Comparison of ENCODE assay signal across 14 cellular contexts in the genomic region with DNA sequence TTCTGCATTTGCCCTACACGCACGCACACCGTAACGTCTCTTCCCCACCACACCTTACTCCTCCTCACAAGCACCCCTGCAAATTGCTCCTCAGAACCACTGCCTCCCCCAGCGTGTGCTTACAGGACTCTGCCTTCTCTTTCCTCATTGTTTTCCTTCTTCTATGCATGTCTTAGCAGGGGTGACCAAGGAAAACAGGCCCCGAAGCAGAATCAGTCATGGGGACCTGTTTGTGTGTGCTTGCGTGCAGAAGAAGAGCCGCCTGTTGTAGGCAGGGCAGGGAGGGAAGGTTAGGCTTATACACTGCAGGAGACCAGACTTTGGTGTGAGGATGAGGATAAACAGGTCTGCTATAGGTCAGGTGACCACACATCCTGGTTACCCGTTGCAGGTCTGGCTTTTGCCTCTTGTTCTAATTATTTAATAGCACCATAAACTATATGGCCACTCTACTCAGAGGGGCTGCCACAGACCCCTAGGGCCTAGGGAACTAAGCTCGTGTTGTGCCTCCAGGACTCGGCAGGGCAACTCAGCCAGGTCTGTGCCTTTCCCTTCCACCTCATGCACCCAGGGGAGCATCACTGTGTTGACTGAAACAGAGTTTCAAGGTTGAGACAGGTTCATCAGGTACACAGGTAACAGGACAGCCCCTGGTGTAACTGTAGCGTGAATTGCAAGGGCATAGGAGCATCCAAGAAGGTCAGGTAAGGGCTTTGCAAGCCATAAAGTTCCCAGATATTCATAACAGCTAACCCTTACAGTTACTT.
DNase-seq lines count a peak whose midpoint lies in the region; ATAC-seq and TF ChIP-seq lines count a peak whose summit lies in the region.
"Had no signal": no experiment of that assay in that cellular context is flagged by ENCODE, and none has a peak within 500 bp of the region (broad histone marks: within the 10 kb centered on the region; RNA-seq: fewer than 3 reads in every experiment).

No MANE protein-coding gene starts in this region.

- no peaks in the 10 kb centered on the region for H3K27me3 Mint-ChIP-seq in CD4-positive, CD25-positive, alpha-beta regulatory T cell
- H3K27me3 Mint-ChIP-seq: CD4-positive, alpha-beta T cell had no signal

- H3K36me3 ChIP-seq in CD4-positive, CD25-positive, alpha-beta regulatory T cell (ENCODE audit: control insufficient read depth, insufficient read depth, low read length): no peaks in the 10 kb centered on the region
- no peaks in the 10 kb centered on the region for H3K36me3 ChIP-seq in NT2/D1 (ENCODE audit: insufficient read depth, insufficient read length, low read length)
- H3K36me3 ChIP-seq in skeletal muscle satellite cell (ENCODE audit: insufficient read depth, low read length): no peaks in the 10 kb centered on the region
- no peaks in the 10 kb centered on the region for H3K36me3 ChIP-seq in BE2C

- H3K4me1 ChIP-seq in CD4-positive, CD25-positive, alpha-beta regulatory T cell (ENCODE audit: control insufficient read depth, insufficient read depth, low read length, poor library complexity, severe bottlenecking): peaks cover 3% of the 10 kb centered on the region
- H3K4me1 ChIP-seq in NT2/D1 (ENCODE audit: insufficient read depth, insufficient read length) (peaks cover 13% of the 10 kb centered on the region), skeletal muscle satellite cell (ENCODE audit: control insufficient read depth, insufficient read depth, low read length) (peaks cover 81% of the 10 kb centered on the region), BE2C (no peaks in the 10 kb centered on the region)

- H3K9ac ChIP-seq in NT2/D1 (ENCODE audit: insufficient read length, low read depth) (peak overlapping the region; percentile 45), skeletal muscle satellite cell (ENCODE audit: low read depth, low read length) (peak overlapping the region; percentile 33)

- no peaks in the 10 kb centered on the region for H3K9me3 ChIP-seq in CD4-positive, CD25-positive, alpha-beta regulatory T cell (ENCODE audit: control insufficient read depth in 2 of 2, low read length in 2 of 2)
- H3K9me3 ChIP-seq in NT2/D1 (ENCODE audit: insufficient read depth, low read length): no peaks in the 10 kb centered on the region
- H3K9me3 ChIP-seq in skeletal muscle satellite cell (replicated peaks; ENCODE audit: low read length): no peaks in the 10 kb centered on the region
- H3K9me3 ChIP-seq in BE2C: no peaks in the 10 kb centered on the region

- no peaks in the 10 kb centered on the region for H3K36me3 Mint-ChIP-seq in CD4-positive, CD25-positive, alpha-beta regulatory T cell

- no peaks in the 10 kb centered on the region for H3K27me3 ChIP-seq in CD4-positive, CD25-positive, alpha-beta regulatory T cell (ENCODE audit: control insufficient read depth, insufficient read depth, low read length)
- no peaks in the 10 kb centered on the region for H3K27me3 ChIP-seq in NT2/D1 (ENCODE audit: insufficient read depth, insufficient read length)
- H3K27me3 ChIP-seq in skeletal muscle satellite cell (ENCODE audit: control insufficient read depth, insufficient read depth, low read length): no peaks in the 10 kb centered on the region
- H3K27me3 ChIP-seq in BE2C: no peaks in the 10 kb centered on the region

- peak overlapping the region in 2 of 3 donors; percentile 34 to 58 for H3K27ac Mint-ChIP-seq in CD4-positive, CD25-positive, alpha-beta regulatory T cell
- H3K27ac Mint-ChIP-seq: CD4-positive, alpha-beta T cell; nephron had no signal

- peak overlapping the region; percentile 58 for H3K4me2 ChIP-seq in skeletal muscle satellite cell (ENCODE audit: low read length)

- no peak overlapping the region for H3K4me3 ChIP-seq in CD4-positive, CD25-positive, alpha-beta regulatory T cell (ENCODE audit: low read depth, low read length)
- H3K4me3 ChIP-seq in NT2/D1 (ENCODE audit: insufficient read length, low read depth): no peak overlapping the region
- no peak overlapping the region for H3K4me3 ChIP-seq in epithelial cell of esophagus (ENCODE audit: low read length)
- H3K4me3 ChIP-seq in skeletal muscle satellite cell (ENCODE audit: low read length): no peak overlapping the region
- no peak overlapping the region for H3K4me3 ChIP-seq in BE2C (ENCODE audit: low read depth, low read length)

- H3K4me1 Mint-ChIP-seq in CD4-positive, CD25-positive, alpha-beta regulatory T cell: peaks cover 0 to 16% (median 12%) of the 10 kb centered on the region in 4 donors

- H3K4me3 Mint-ChIP-seq in CD4-positive, CD25-positive, alpha-beta regulatory T cell: peak overlapping the region in 1 of 4 donors; percentile 47
- H3K4me3 Mint-ChIP-seq: CD4-positive, alpha-beta T cell; nephron had no signal

- H3K9me3 Mint-ChIP-seq in CD4-positive, CD25-positive, alpha-beta regulatory T cell: no peaks in the 10 kb centered on the region
- H3K9me3 Mint-ChIP-seq: CD4-positive, alpha-beta T cell; nephron had no signal

- H3K27ac ChIP-seq in CD4-positive, CD25-positive, alpha-beta regulatory T cell (ENCODE audit: insufficient read depth, low read length, poor library complexity, severe bottlenecking): no peak overlapping the region

- ATAC-seq in CD4-positive, CD25-positive, alpha-beta regulatory T cell (ENCODE audit: low read depth in 2 of 2): no peak
- no peak for ATAC-seq in GM21576 (IDR thresholded peaks at IDR 0.05; ENCODE audit: unreplicated experiment)

- no peak for DNase-seq in CD4-positive, CD25-positive, alpha-beta regulatory T cell
- no peak for DNase-seq in NT2/D1 (ENCODE audit: low read depth, low spot score)
- DNase-seq in epithelial cell of esophagus (ENCODE audit: low read depth): peak; percentile 67
- no peak for DNase-seq in anterior cingulate cortex (lab: John Stamatoyannopoulos, UW)
- DNase-seq in central memory CD4-positive, alpha-beta T cell: no peak
- no peak for DNase-seq in BE2C
- DNase-seq: CD4-positive, alpha-beta T cell; KG1; NCI-H1436 treated with DMSO at 0.1 percent for 48 hours; NCI-H524; T1000 had no signal

- TF ChIP-seq CTCF in epithelial cell of esophagus (IDR thresholded peaks at IDR 0.05; ENCODE audit: insufficient read depth, low read depth, low read length, missing control alignments) (no peak), BE2C (IDR thresholded peaks at IDR 0.05; ENCODE audit: low read depth, low read length) (no peak)
